Comparison of ENCODE assay signal across 8 cellular contexts in the genomic region with DNA sequence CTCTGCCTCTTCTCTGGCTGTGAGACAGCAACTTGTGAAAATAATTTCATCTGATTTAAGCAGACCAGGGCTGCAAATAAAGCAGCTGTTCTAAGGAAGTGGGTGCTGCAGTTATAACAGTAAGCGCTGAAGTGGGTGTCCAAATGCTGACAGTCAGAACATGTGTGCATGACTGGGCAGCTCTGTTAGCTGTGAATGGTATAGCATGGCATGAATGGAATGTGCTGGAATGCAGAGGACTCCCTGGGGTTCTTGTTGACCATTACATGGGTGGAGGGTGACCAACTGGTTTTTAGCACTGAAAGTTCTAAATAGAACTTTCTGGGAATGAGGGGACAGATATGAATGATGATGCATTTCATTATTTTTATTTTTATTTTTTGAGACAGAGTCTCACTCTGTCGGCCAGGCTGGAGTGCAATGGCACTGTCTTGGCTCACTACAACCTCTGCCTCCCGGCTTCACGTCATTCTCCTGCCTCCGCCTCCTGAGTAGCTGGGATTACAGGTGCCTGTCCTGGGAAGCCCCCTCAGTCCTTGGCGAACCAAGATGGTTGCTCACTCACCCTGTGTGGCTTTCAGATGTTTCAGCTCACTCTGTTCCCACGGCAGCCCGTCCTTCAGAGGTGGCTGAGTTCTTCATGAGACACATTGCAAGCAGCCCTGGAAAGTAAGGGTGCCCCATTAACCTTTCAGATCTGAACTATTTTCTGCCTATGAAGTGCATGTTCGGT.
DNase-seq lines count a peak whose midpoint lies in the region; TF ChIP-seq lines count a peak whose summit lies in the region.

No MANE protein-coding gene starts in this region.

- H3K36me3 ChIP-seq in brain microvascular endothelial cell (replicated peaks): no peaks in the 10 kb centered on the region

- in situ Hi-C loops in brain microvascular endothelial cell (cut with HindIII; ENCODE audit: low pct_ligation_motif_present, low sequenced_read_pairs): no loop called here

- H3K4me3 ChIP-seq in brain microvascular endothelial cell (ENCODE audit: low read depth, low read length): no peak overlapping the region

- peak overlapping the region; percentile 86 for H3K27ac ChIP-seq in brain microvascular endothelial cell

- H3K36me3 Mint-ChIP-seq in activated CD4-positive, alpha-beta T cell treated with anti-CD3 and anti-CD28 coated beads, Interleukin-2, amount 10 ng/mL, durations not matched to agents 24 days and 14 days (ENCODE audit: low read depth): no peaks in the 10 kb centered on the region

- TF ChIP-seq CTCF in brain microvascular endothelial cell (IDR thresholded peaks at IDR 0.05; ENCODE audit: low read depth, low read length, missing control alignments): no peak

- no peaks in the 10 kb centered on the region for H3K27me3 ChIP-seq in brain microvascular endothelial cell (replicated peaks)

- H3K4me3 Mint-ChIP-seq in activated CD4-positive, alpha-beta T cell treated with anti-CD3 and anti-CD28 coated beads, Interleukin-2, amount 10 ng/mL, durations not matched to agents 24 days and 14 days: no peak overlapping the region

- intact Hi-C loops in activated CD4-positive, alpha-beta T cell treated with anti-CD3 and anti-CD28 coated beads, Interleukin-2, amount 10 ng/mL, durations not matched to agents 24 days and 14 days (cut with micrococcal nuclease): no loop called here

- DNase-seq in HK-2 (ENCODE audit: unreplicated experiment): peak; percentile 86
- DNase-seq in brain microvascular endothelial cell: peak; percentile 97
- peak; percentile 97 for DNase-seq in iris pigment epithelial cell (ENCODE audit: low read depth)
- DNase-seq in superior temporal gyrus (ENCODE audit: extremely low spot score): peak; percentile 27
- DNase-seq in NCI-H128 (lab: John Stamatoyannopoulos, UW; ENCODE audit: unreplicated experiment): no peak
- DNase-seq in activated CD4-positive, alpha-beta T cell treated with anti-CD3 and anti-CD28 coated beads for 1 hour: no peak
- no peak for DNase-seq in UCSD-AML1 (lab: John Stamatoyannopoulos, UW; ENCODE audit: unreplicated experiment)
- DNase-seq in activated CD4-positive, alpha-beta T cell treated with anti-CD3 and anti-CD28 coated beads, Interleukin-2, amount 10 ng/mL, durations not matched to agents 24 days and 14 days: no peak

- no peak overlapping the region for H3K27ac Mint-ChIP-seq in activated CD4-positive, alpha-beta T cell treated with anti-CD3 and anti-CD28 coated beads, Interleukin-2, amount 10 ng/mL, durations not matched to agents 24 days and 14 days

- H3K27me3 Mint-ChIP-seq in activated CD4-positive, alpha-beta T cell treated with anti-CD3 and anti-CD28 coated beads, Interleukin-2, amount 10 ng/mL, durations not matched to agents 24 days and 14 days: no peaks in the 10 kb centered on the region

- H3K4me1 Mint-ChIP-seq in activated CD4-positive, alpha-beta T cell treated with anti-CD3 and anti-CD28 coated beads, Interleukin-2, amount 10 ng/mL, durations not matched to agents 24 days and 14 days: no peaks in the 10 kb centered on the region

- no peaks in the 10 kb centered on the region for H3K9me3 Mint-ChIP-seq in activated CD4-positive, alpha-beta T cell treated with anti-CD3 and anti-CD28 coated beads, Interleukin-2, amount 10 ng/mL, durations not matched to agents 24 days and 14 days

Comparison
In these comparisons a context has a peak if more than half of its experiments do, and no peak if none do; other contexts are left out.
1. DNase-seq: peak in HK-2 (single experiment), brain microvascular endothelial cell (single experiment), iris pigment epithelial cell (single experiment) and superior temporal gyrus (single experiment); none in NCI-H128 (single experiment), activated CD4-positive, alpha-beta T cell treated with anti-CD3 and anti-CD28 coated beads for 1 hour (single experiment), UCSD-AML1 (single experiment) and activated CD4-positive, alpha-beta T cell treated with anti-CD3 and anti-CD28 coated beads, Interleukin-2, amount 10 ng/mL, durations not matched to agents 24 days and 14 days (single experiment).